Comparison of ENCODE assay signal across 2 cellular contexts in the genomic region with DNA sequence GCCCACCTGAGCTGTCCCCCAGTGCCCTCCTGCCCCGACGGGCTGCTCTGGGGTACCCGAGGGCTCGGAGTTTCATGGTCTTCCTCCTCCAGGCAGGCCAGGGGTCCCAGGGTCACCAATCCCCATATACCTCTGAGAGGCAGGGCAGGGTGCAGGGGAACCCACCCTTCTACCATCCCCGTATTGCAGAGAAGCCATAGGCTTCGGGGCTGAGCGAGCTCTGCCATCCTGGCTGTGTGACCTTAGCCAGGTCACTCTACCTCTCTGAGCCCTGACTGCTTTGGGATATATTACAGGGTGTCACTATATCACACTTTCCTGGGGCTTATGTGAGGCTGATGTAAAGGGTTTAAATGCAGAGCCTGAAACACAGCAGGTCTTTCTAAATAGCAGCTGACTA.
A peak's percentile ranks its signal among the peaks of the same experiment; 100 is the strongest.
TF ChIP-seq lines count a peak whose summit lies in the region.

No MANE protein-coding gene starts in this region.

TF ChIP-seq in HepG2, 621 proteins besides CTCF, POLR2A, EP300 and RAD21:
- TF ChIP-seq PAF1 (CRISPR knock-in tag; IDR thresholded peaks at IDR 0.05) (no peak), ZNF768 (CRISPR knock-in tag; IDR thresholded peaks at IDR 0.05) (peak; percentile 95)

TF ChIP-seq in HEK293, 187 proteins besides CTCF, POLR2A, EP300 and RAD21:
- peak; percentile 83 for TF ChIP-seq ZNF768 (tag by site-specific recombination; IDR thresholded peaks at IDR 0.05)
- no peak for TF ChIP-seq ZNF140 (tag by site-specific recombination; IDR thresholded peaks at IDR 0.05)
